ENCODE assay signal across 1 cellular context in genomic region chr5:96935556-96936430, GRCh38.
TF ChIP-seq lines count a peak whose summit lies in the region.

Gene LNPEP (plus strand): TSS chr5:96936080. CDS start chr5:96936156, 76 bp downstream.

TF ChIP-seq in K562, 482 proteins besides CTCF, POLR2A, EP300 and RAD21 (continued from another document):
- TF ChIP-seq ZBTB49 (CRISPR knock-in tag; IDR thresholded peaks at IDR 0.05; ENCODE audit: borderline replicate concordance), result no peak
- TF ChIP-seq ESRRA (IDR thresholded peaks at IDR 0.05; ENCODE audit: borderline replicate concordance, low read depth), result peak; percentile 55; the same call in 1 of the 2 replicates
- no peak for TF ChIP-seq KLF16 (IDR thresholded peaks at IDR 0.05)
- peak; percentile 82 for TF ChIP-seq TBP (optimal IDR thresholded peaks at IDR 0.05; ENCODE audit: low read depth, low read length)
- no peak for TF ChIP-seq ZNF699 (CRISPR knock-in tag; IDR thresholded peaks at IDR 0.05; ENCODE audit: insufficient replicate concordance)
- TF ChIP-seq GATA2 (CRISPR knock-in tag; IDR thresholded peaks at IDR 0.05), result peak; percentile 53
